Comparison of ENCODE assay signal across 1 cellular context in genomic region chr1:41516168-41516961, GRCh38.
TF ChIP-seq lines count a peak whose summit lies in the region.

No MANE protein-coding gene starts in this region.

TF ChIP-seq in HepG2, 621 proteins besides CTCF, POLR2A, EP300 and RAD21 (continued from another document and continues in another):
- TF ChIP-seq WIZ (CRISPR knock-in tag; IDR thresholded peaks at IDR 0.05) (no peak), ZNF350 (CRISPR knock-in tag; IDR thresholded peaks at IDR 0.05; ENCODE audit: borderline replicate concordance, low read depth) (no peak), ZNF263 (CRISPR knock-in tag; IDR thresholded peaks at IDR 0.05) (0 out of 2 replicates have a peak, but pooled peaks have one; percentile 18), MAFK (conservative IDR thresholded peaks at IDR 0.05 in 1 of 2, IDR thresholded peaks at IDR 0.05 in 1 of 2; ENCODE audit: low read length in 2 of 2) (no peak), LCORL (IDR thresholded peaks at IDR 0.05) (no peak), LCORL (CRISPR knock-in tag; IDR thresholded peaks at IDR 0.05) (no peak), BHLHE40 (IDR thresholded peaks at IDR 0.05; ENCODE audit: low read length) (no peak), TCF12 (IDR thresholded peaks at IDR 0.05) (no peak), TCF12 (CRISPR knock-in tag; IDR thresholded peaks at IDR 0.05) (no peak), MTA3 (CRISPR knock-in tag; IDR thresholded peaks at IDR 0.05) (no peak), ISL2 (CRISPR knock-in tag; IDR thresholded peaks at IDR 0.05) (0 out of 2 replicates have a peak, but pooled peaks have one; percentile 30), ZNF850 (CRISPR knock-in tag; conservative IDR thresholded peaks at IDR 0.05) (no peak), ERF (CRISPR knock-in tag; IDR thresholded peaks at IDR 0.05) (no peak), ZNF720 (CRISPR knock-in tag; IDR thresholded peaks at IDR 0.05) (no peak), SALL1 (CRISPR knock-in tag; IDR thresholded peaks at IDR 0.05) (peak; percentile 32; the same call in 1 of the 2 replicates), FOXA3 (CRISPR knock-in tag; IDR thresholded peaks at IDR 0.05) (no peak), FIP1L1 (IDR thresholded peaks at IDR 0.05; ENCODE audit: borderline replicate concordance, insufficient read depth, low read depth, low read length) (no peak), ELF1 (CRISPR knock-in tag; IDR thresholded peaks at IDR 0.05) (no peak), ATF7-NPFF (CRISPR knock-in tag; IDR thresholded peaks at IDR 0.05; ENCODE audit: low read depth) (0 out of 2 replicates have a peak, but pooled peaks have one; percentile 42), MIER2 (CRISPR knock-in tag; IDR thresholded peaks at IDR 0.05) (peak; percentile 80), MYC (CRISPR knock-in tag; IDR thresholded peaks at IDR 0.05; ENCODE audit: borderline replicate concordance) (0 out of 2 replicates have a peak, but pooled peaks have one; percentile 39), ZNF800 (CRISPR knock-in tag; IDR thresholded peaks at IDR 0.05) (peak; percentile 83), ZNF550 (CRISPR knock-in tag; IDR thresholded peaks at IDR 0.05; ENCODE audit: borderline replicate concordance) (no peak), SNAPC5 (CRISPR knock-in tag; IDR thresholded peaks at IDR 0.05; ENCODE audit: borderline replicate concordance) (no peak), THAP11 (CRISPR knock-in tag; IDR thresholded peaks at IDR 0.05) (no peak), HINFP (CRISPR knock-in tag; IDR thresholded peaks at IDR 0.05; ENCODE audit: low read depth) (no peak), HBP1 (CRISPR knock-in tag; IDR thresholded peaks at IDR 0.05; ENCODE audit: low read depth) (no peak)
- TF ChIP-seq, protein P1, sequence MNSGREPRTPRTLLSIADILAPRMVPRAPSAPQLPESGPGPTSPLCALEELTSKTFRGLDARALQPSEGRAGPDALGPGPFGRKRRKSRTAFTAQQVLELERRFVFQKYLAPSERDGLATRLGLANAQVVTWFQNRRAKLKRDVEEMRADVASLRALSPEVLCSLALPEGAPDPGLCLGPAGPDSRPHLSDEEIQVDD (CRISPR knock-in tag; IDR thresholded peaks at IDR 0.05; ENCODE audit: borderline replicate concordance): no peak
- TF ChIP-seq, protein P2, sequence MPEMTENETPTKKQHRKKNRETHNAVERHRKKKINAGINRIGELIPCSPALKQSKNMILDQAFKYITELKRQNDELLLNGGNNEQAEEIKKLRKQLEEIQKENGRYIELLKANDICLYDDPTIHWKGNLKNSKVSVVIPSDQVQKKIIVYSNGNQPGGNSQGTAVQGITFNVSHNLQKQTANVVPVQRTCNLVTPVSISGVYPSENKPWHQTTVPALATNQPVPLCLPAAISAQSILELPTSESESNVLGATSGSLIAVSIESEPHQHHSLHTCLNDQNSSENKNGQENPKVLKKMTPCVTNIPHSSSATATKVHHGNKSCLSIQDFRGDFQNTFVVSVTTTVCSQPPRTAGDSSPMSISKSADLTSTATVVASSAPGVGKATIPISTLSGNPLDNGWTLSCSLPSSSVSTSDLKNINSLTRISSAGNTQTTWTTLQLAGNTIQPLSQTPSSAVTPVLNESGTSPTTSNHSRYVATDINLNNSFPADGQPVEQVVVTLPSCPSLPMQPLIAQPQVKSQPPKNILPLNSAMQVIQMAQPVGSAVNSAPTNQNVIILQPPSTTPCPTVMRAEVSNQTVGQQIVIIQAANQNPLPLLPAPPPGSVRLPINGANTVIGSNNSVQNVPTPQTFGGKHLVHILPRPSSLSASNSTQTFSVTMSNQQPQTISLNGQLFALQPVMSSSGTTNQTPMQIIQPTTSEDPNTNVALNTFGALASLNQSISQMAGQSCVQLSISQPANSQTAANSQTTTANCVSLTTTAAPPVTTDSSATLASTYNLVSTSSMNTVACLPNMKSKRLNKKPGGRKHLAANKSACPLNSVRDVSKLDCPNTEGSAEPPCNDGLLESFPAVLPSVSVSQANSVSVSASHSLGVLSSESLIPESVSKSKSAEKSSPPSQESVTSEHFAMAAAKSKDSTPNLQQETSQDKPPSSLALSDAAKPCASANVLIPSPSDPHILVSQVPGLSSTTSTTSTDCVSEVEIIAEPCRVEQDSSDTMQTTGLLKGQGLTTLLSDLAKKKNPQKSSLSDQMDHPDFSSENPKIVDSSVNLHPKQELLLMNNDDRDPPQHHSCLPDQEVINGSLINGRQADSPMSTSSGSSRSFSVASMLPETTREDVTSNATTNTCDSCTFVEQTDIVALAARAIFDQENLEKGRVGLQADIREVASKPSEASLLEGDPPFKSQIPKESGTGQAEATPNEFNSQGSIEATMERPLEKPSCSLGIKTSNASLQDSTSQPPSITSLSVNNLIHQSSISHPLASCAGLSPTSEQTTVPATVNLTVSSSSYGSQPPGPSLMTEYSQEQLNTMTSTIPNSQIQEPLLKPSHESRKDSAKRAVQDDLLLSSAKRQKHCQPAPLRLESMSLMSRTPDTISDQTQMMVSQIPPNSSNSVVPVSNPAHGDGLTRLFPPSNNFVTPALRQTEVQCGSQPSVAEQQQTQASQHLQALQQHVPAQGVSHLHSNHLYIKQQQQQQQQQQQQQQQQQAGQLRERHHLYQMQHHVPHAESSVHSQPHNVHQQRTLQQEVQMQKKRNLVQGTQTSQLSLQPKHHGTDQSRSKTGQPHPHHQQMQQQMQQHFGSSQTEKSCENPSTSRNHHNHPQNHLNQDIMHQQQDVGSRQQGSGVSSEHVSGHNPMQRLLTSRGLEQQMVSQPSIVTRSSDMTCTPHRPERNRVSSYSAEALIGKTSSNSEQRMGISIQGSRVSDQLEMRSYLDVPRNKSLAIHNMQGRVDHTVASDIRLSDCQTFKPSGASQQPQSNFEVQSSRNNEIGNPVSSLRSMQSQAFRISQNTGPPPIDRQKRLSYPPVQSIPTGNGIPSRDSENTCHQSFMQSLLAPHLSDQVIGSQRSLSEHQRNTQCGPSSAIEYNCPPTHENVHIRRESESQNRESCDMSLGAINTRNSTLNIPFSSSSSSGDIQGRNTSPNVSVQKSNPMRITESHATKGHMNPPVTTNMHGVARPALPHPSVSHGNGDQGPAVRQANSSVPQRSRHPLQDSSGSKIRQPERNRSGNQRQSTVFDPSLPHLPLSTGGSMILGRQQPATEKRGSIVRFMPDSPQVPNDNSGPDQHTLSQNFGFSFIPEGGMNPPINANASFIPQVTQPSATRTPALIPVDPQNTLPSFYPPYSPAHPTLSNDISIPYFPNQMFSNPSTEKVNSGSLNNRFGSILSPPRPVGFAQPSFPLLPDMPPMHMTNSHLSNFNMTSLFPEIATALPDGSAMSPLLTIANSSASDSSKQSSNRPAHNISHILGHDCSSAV (CRISPR knock-in tag; IDR thresholded peaks at IDR 0.05; ENCODE audit: borderline replicate concordance): no peak
- TF ChIP-seq, protein P3, sequence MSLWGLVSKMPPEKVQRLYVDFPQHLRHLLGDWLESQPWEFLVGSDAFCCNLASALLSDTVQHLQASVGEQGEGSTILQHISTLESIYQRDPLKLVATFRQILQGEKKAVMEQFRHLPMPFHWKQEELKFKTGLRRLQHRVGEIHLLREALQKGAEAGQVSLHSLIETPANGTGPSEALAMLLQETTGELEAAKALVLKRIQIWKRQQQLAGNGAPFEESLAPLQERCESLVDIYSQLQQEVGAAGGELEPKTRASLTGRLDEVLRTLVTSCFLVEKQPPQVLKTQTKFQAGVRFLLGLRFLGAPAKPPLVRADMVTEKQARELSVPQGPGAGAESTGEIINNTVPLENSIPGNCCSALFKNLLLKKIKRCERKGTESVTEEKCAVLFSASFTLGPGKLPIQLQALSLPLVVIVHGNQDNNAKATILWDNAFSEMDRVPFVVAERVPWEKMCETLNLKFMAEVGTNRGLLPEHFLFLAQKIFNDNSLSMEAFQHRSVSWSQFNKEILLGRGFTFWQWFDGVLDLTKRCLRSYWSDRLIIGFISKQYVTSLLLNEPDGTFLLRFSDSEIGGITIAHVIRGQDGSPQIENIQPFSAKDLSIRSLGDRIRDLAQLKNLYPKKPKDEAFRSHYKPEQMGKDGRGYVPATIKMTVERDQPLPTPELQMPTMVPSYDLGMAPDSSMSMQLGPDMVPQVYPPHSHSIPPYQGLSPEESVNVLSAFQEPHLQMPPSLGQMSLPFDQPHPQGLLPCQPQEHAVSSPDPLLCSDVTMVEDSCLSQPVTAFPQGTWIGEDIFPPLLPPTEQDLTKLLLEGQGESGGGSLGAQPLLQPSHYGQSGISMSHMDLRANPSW (CRISPR knock-in tag; IDR thresholded peaks at IDR 0.05; ENCODE audit: borderline replicate concordance): no peak
- TF ChIP-seq, protein P4, sequence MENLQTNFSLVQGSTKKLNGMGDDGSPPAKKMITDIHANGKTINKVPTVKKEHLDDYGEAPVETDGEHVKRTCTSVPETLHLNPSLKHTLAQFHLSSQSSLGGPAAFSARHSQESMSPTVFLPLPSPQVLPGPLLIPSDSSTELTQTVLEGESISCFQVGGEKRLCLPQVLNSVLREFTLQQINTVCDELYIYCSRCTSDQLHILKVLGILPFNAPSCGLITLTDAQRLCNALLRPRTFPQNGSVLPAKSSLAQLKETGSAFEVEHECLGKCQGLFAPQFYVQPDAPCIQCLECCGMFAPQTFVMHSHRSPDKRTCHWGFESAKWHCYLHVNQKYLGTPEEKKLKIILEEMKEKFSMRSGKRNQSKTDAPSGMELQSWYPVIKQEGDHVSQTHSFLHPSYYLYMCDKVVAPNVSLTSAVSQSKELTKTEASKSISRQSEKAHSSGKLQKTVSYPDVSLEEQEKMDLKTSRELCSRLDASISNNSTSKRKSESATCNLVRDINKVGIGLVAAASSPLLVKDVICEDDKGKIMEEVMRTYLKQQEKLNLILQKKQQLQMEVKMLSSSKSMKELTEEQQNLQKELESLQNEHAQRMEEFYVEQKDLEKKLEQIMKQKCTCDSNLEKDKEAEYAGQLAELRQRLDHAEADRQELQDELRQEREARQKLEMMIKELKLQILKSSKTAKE (CRISPR knock-in tag; IDR thresholded peaks at IDR 0.05; ENCODE audit: borderline replicate concordance): no peak
- TF ChIP-seq, protein P5, sequence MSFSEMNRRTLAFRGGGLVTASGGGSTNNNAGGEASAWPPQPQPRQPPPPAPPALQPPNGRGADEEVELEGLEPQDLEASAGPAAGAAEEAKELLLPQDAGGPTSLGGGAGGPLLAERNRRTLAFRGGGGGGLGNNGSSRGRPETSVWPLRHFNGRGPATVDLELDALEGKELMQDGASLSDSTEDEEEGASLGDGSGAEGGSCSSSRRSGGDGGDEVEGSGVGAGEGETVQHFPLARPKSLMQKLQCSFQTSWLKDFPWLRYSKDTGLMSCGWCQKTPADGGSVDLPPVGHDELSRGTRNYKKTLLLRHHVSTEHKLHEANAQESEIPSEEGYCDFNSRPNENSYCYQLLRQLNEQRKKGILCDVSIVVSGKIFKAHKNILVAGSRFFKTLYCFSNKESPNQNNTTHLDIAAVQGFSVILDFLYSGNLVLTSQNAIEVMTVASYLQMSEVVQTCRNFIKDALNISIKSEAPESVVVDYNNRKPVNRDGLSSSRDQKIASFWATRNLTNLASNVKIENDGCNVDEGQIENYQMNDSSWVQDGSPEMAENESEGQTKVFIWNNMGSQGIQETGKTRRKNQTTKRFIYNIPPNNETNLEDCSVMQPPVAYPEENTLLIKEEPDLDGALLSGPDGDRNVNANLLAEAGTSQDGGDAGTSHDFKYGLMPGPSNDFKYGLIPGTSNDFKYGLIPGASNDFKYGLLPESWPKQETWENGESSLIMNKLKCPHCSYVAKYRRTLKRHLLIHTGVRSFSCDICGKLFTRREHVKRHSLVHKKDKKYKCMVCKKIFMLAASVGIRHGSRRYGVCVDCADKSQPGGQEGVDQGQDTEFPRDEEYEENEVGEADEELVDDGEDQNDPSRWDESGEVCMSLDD (CRISPR knock-in tag; IDR thresholded peaks at IDR 0.05; ENCODE audit: borderline replicate concordance): no peak
- TF ChIP-seq, protein P6, sequence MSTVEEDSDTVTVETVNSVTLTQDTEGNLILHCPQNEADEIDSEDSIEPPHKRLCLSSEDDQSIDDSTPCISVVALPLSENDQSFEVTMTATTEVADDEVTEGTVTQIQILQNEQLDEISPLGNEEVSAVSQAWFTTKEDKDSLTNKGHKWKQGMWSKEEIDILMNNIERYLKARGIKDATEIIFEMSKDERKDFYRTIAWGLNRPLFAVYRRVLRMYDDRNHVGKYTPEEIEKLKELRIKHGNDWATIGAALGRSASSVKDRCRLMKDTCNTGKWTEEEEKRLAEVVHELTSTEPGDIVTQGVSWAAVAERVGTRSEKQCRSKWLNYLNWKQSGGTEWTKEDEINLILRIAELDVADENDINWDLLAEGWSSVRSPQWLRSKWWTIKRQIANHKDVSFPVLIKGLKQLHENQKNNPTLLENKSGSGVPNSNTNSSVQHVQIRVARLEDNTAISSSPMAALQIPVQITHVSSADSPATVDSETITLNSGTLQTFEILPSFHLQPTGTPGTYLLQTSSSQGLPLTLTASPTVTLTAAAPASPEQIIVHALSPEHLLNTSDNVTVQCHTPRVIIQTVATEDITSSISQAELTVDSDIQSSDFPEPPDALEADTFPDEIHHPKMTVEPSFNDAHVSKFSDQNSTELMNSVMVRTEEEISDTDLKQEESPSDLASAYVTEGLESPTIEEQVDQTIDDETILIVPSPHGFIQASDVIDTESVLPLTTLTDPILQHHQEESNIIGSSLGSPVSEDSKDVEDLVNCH (CRISPR knock-in tag; IDR thresholded peaks at IDR 0.05): no peak
